ENCODE assay signal across 8 cellular contexts in the genomic region with DNA sequence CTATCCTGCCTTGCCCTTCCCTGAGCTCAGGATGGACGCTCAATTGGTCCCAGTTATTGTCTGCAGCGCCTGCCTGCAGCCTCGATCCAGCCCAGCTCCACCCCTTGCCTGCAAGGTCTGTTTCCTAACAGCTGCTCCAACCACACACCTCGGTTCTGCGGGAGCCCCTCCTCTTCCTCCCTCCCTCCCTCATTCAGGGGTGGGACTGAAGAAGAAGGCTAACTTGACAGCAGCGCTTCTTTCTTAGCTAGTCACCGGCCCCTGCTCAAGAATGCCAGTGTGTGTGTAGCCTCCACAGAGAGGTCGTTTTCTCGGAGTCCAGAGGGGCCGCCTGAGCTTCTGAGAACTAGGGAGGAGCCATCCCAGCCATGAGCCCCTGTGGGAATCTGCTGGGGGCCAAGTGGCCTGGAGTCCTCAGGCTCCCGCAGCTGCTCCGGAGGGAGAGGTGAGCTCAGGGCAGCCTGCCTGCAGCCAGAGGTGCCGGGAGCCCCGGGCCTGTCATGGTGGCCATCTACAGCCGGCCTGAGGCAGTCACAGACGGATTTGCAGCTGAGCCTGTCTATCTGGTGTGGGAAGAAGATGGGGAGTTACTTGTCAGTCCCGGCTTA. TPM values are rescaled to one million over a fixed set of nuclear protein-coding genes. Genes with fewer than 3 reads are reported as not detected.
DNase-seq lines count a peak whose midpoint lies in the region; ATAC-seq, FAIRE-seq and TF ChIP-seq lines count a peak whose summit lies in the region.

No MANE protein-coding gene starts in this region.

- FAIRE-seq in GM12892 (lab: Jason Lieb, UNC): peak; percentile 75

- H3K36me3 Mint-ChIP-seq in nephron progenitor cell (ENCODE audit: low read depth): no peaks in the 10 kb centered on the region
- peaks cover 1 to 5% of the 10 kb centered on the region in 2 donors for H3K36me3 Mint-ChIP-seq in stimulated activated naive B cell treated with anti-CD40 and anti-IgM and Interleukin-4, amounts not matched to agents 10 μg/mL and 1 μg/mL and 100 μg/mL, for 72 hours

- peaks cover 61% of the 10 kb centered on the region for H3K4me1 Mint-ChIP-seq in nephron progenitor cell
- H3K4me1 Mint-ChIP-seq in stimulated activated naive B cell treated with anti-CD40 and anti-IgM and Interleukin-4, amounts not matched to agents 10 μg/mL and 1 μg/mL and 100 μg/mL, for 72 hours: peaks cover 7 to 8% of the 10 kb centered on the region in 2 donors

- H3K4me3 ChIP-seq in fibroblast of pulmonary artery (replicated peaks; ENCODE audit: low read depth, low read length): peak overlapping the region; percentile 65

- no peaks in the 10 kb centered on the region for H3K27me3 Mint-ChIP-seq in nephron progenitor cell (ENCODE audit: low read depth, poor library complexity)
- no peaks in the 10 kb centered on the region for H3K27me3 Mint-ChIP-seq in stimulated activated naive B cell treated with anti-CD40 and anti-IgM and Interleukin-4, amounts not matched to agents 10 μg/mL and 1 μg/mL and 100 μg/mL, for 72 hours

- no peaks in the 10 kb centered on the region for H3K9me3 Mint-ChIP-seq in nephron progenitor cell
- no peaks in the 10 kb centered on the region for H3K9me3 Mint-ChIP-seq in stimulated activated naive B cell treated with anti-CD40 and anti-IgM and Interleukin-4, amounts not matched to agents 10 μg/mL and 1 μg/mL and 100 μg/mL, for 72 hours

- ATAC-seq in stimulated activated naive B cell treated with anti-CD40 and anti-IgM and Interleukin-4, amounts not matched to agents 10 μg/mL and 1 μg/mL and 100 μg/mL, for 72 hours (replicated peaks): peak; percentile 73 to 81
- ATAC-seq in GM21447 (IDR thresholded peaks at IDR 0.05; ENCODE audit: unreplicated experiment) (no peak), GM19463 (IDR thresholded peaks at IDR 0.05; ENCODE audit: unreplicated experiment) (no peak)

- TF ChIP-seq CTCF in fibroblast of pulmonary artery (IDR thresholded peaks at IDR 0.05; ENCODE audit: low read length, missing control alignments) (no peak), nephron progenitor cell (IDR thresholded peaks at IDR 0.05) (no peak)

- DNase-seq in GM12892 (ENCODE audit: insufficient read length) (no peak), RPMI7951 (ENCODE audit: low read depth) (peak; percentile 87), fibroblast of pulmonary artery (ENCODE audit: low read depth) (peak; percentile 94), nephron progenitor cell (peak; percentile 73)
- DNase-seq in activated gamma-delta T cell treated with anti-CD3 and anti-CD28 coated beads, Interleukin-2, amount 50 U/mL, for 16 hours (ENCODE audit: low read depth): peak; percentile 45
- DNase-seq in stimulated activated naive B cell treated with anti-CD40 and anti-IgM and Interleukin-4, amounts not matched to agents 10 μg/mL and 1 μg/mL and 100 μg/mL, for 72 hours: no peak

- peak overlapping the region; percentile 87 for H3K27ac Mint-ChIP-seq in nephron progenitor cell
- peak overlapping the region; percentile 34 for H3K27ac Mint-ChIP-seq in stimulated activated naive B cell treated with anti-CD40 and anti-IgM and Interleukin-4, amounts not matched to agents 10 μg/mL and 1 μg/mL and 100 μg/mL, for 72 hours

- no peak for TF ChIP-seq POLR2A in GM12892 (IDR thresholded peaks at IDR 0.05; ENCODE audit: low read depth, low read length)

- peak overlapping the region; percentile 82 for H3K4me3 Mint-ChIP-seq in nephron progenitor cell
- H3K4me3 Mint-ChIP-seq in stimulated activated naive B cell treated with anti-CD40 and anti-IgM and Interleukin-4, amounts not matched to agents 10 μg/mL and 1 μg/mL and 100 μg/mL, for 72 hours: peak overlapping the region in 1 of 2 donors; percentile 52

RNA-seq across cellular contexts. Expression of gene LIMK2, which starts 36.1 kb away (rescaled TPM):
- polyA plus RNA-seq in GM12892 (2012; ENCODE audit: missing spikeins): 17.6 TPM
- 8.7 TPM in 2 replicates for total RNA-seq in RPMI7951 (2014; rRNA removed; shearing (Covaris generic))

RNA-seq across cellular contexts. Expression of gene PIK3IP1, which starts 44.0 kb away (rescaled TPM):
- 4.5 TPM for polyA plus RNA-seq in GM12892 (2012; ENCODE audit: missing spikeins)
- total RNA-seq in RPMI7951 (2014; rRNA removed; shearing (Covaris generic)): 3.0 and 4.0 TPM in 2 replicates

Comparison
In these comparisons a context has a peak if more than half of its experiments do, and no peak if none do; other contexts are left out.
1. DNase-seq: peak in RPMI7951 (single experiment), activated gamma-delta T cell treated with anti-CD3 and anti-CD28 coated beads, Interleukin-2, amount 50 U/mL, for 16 hours (single experiment), fibroblast of pulmonary artery (single experiment) and nephron progenitor cell (single experiment); none in GM12892 (single experiment) and stimulated activated naive B cell treated with anti-CD40 and anti-IgM and Interleukin-4, amounts not matched to agents 10 μg/mL and 1 μg/mL and 100 μg/mL, for 72 hours (single experiment).
2. ATAC-seq: peak in stimulated activated naive B cell treated with anti-CD40 and anti-IgM and Interleukin-4, amounts not matched to agents 10 μg/mL and 1 μg/mL and 100 μg/mL, for 72 hours (2 of 2); none in GM21447 (single experiment) and GM19463 (single experiment).